ENCODE assay signal across 1 cellular context in genomic region chr7:5494683-5495561, GRCh38.
TF ChIP-seq lines count a peak whose summit lies in the region.

No MANE protein-coding gene starts in this region.

TF ChIP-seq in GM12878, 131 proteins besides CTCF, POLR2A, EP300 and RAD21 (continued from another document):
- 0 out of 2 replicates have a peak, but pooled peaks have one; percentile 8 for TF ChIP-seq PKNOX1 (IDR thresholded peaks at IDR 0.05)
- TF ChIP-seq MTA3 (IDR thresholded peaks at IDR 0.05; ENCODE audit: borderline replicate concordance, low read length), result no peak
- peak; percentile 76; the same call in 1 of the 2 replicates for TF ChIP-seq EED (IDR thresholded peaks at IDR 0.05; ENCODE audit: low read depth)
- TF ChIP-seq PAX5 (IDR thresholded peaks at IDR 0.05; ENCODE audit: borderline replicate concordance, low read depth, low read length), result peak; percentile 53; the same call in 1 of the 2 replicates
- 0 out of 2 replicates have a peak, but pooled peaks have one; percentile 37 for TF ChIP-seq NKRF (conservative IDR thresholded peaks at IDR 0.05)
- TF ChIP-seq CREB1 (IDR thresholded peaks at IDR 0.05; ENCODE audit: low read depth), result peak; percentile 23; the same call in 1 of the 2 replicates
- peak; percentile 62 for TF ChIP-seq RELA (IDR thresholded peaks at IDR 0.05; ENCODE audit: borderline replicate concordance, partially characterized antibody)
- TF ChIP-seq CEBPB (IDR thresholded peaks at IDR 0.05; ENCODE audit: borderline replicate concordance in 1 of 2, low read depth in 2 of 2, low read length in 2 of 2), result 0 out of 4 replicates have a peak, but pooled peaks of 1 of the 2 experiments have one; percentile 37
- TF ChIP-seq ATF2 (IDR thresholded peaks at IDR 0.05; ENCODE audit: low read length), result no peak
- TF ChIP-seq ELK1 (IDR thresholded peaks at IDR 0.05; ENCODE audit: low read depth, low read length), result no peak
- TF ChIP-seq TCF12 (IDR thresholded peaks at IDR 0.05; ENCODE audit: low read depth, low read length), result no peak
- peak; percentile 71; the same call in 1 of the 2 replicates for TF ChIP-seq MAX (IDR thresholded peaks at IDR 0.05; ENCODE audit: low read depth, low read length)
- TF ChIP-seq CBFB (IDR thresholded peaks at IDR 0.05; ENCODE audit: low read depth), result 0 out of 2 replicates have a peak, but pooled peaks have one; percentile 25
- peak; percentile 50 for TF ChIP-seq SKIL (IDR thresholded peaks at IDR 0.05; ENCODE audit: low read depth, poor library complexity, severe bottlenecking)
- peak; percentile 21; the same call in 1 of the 2 replicates for TF ChIP-seq CHD2 (IDR thresholded peaks at IDR 0.05; ENCODE audit: borderline replicate concordance, low read depth, low read length)
- peak; percentile 78 for TF ChIP-seq DPF2 (IDR thresholded peaks at IDR 0.05)
- TF ChIP-seq MLLT1 (IDR thresholded peaks at IDR 0.05), result 0 out of 2 replicates have a peak, but pooled peaks have one; percentile 20
- peak; percentile 80 for TF ChIP-seq BACH1 (IDR thresholded peaks at IDR 0.05; ENCODE audit: borderline replicate concordance)
- TF ChIP-seq RUNX3 (IDR thresholded peaks at IDR 0.05; ENCODE audit: low read length), result peak; percentile 84
- TF ChIP-seq TCF3 (IDR thresholded peaks at IDR 0.05; ENCODE audit: borderline replicate concordance, insufficient read depth, low read depth, low read length), result 0 out of 2 replicates have a peak, but pooled peaks have one; percentile 12
- TF ChIP-seq IKZF1 (conservative IDR thresholded peaks at IDR 0.05), result peak; percentile 88
- peak; percentile 71 for TF ChIP-seq NR2F1 (conservative IDR thresholded peaks at IDR 0.05)
- TF ChIP-seq YY1 (IDR thresholded peaks at IDR 0.05; ENCODE audit: low read depth, low read length), result peak; percentile 50
- TF ChIP-seq RFX5 (IDR thresholded peaks at IDR 0.05; ENCODE audit: low read depth, low read length), result no peak
- TF ChIP-seq E2F8 (IDR thresholded peaks at IDR 0.05; ENCODE audit: low read depth, partially characterized antibody), result peak; percentile 44
- TF ChIP-seq ZNF384 (IDR thresholded peaks at IDR 0.05; ENCODE audit: borderline replicate concordance, low read depth, low read length), result peak; percentile 66; the same call in 1 of the 2 replicates
- TF ChIP-seq ZZZ3 (IDR thresholded peaks at IDR 0.05; ENCODE audit: control insufficient read depth, insufficient read length, low read depth), result no peak
- TF ChIP-seq LARP7 (IDR thresholded peaks at IDR 0.05), result peak; percentile 61; the same call in 1 of the 2 replicates
- TF ChIP-seq GATAD2B (conservative IDR thresholded peaks at IDR 0.05; ENCODE audit: low read depth), result peak; percentile 89
- TF ChIP-seq IKZF2 (IDR thresholded peaks at IDR 0.05), result peak; percentile 49 to 66; a peak in 2 of 4 replicates
- 0 out of 2 replicates have a peak, but pooled peaks have one; percentile 64 for TF ChIP-seq STAT1 (conservative IDR thresholded peaks at IDR 0.05)
- TF ChIP-seq CREM (IDR thresholded peaks at IDR 0.05; ENCODE audit: low read depth), result peak; percentile 20; the same call in 1 of the 2 replicates
- no peak for TF ChIP-seq ZNF622 (IDR thresholded peaks at IDR 0.05)
- 0 out of 4 replicates have a peak, but pooled peaks of 1 of the 2 experiments have one; percentile 30 for TF ChIP-seq ETV6 (conservative IDR thresholded peaks at IDR 0.05 in 1 of 2, IDR thresholded peaks at IDR 0.05 in 1 of 2; ENCODE audit: borderline replicate concordance in 1 of 2, low read depth in 1 of 2)
- 0 out of 2 replicates have a peak, but pooled peaks have one; percentile 66 for TF ChIP-seq FOXM1 (IDR thresholded peaks at IDR 0.05; ENCODE audit: low read depth, low read length)
- 0 out of 2 replicates have a peak, but pooled peaks have one; percentile 38 for TF ChIP-seq ZNF207 (IDR thresholded peaks at IDR 0.05; ENCODE audit: borderline replicate concordance)
- no peak for TF ChIP-seq PRDM15 (CRISPR knock-in tag; IDR thresholded peaks at IDR 0.05)
- no peak for TF ChIP-seq IRF5 (IDR thresholded peaks at IDR 0.05; ENCODE audit: borderline replicate concordance)
- no peak for TF ChIP-seq ATF3 (IDR thresholded peaks at IDR 0.05; ENCODE audit: borderline replicate concordance, extremely low read depth, low read depth, low read length)
- TF ChIP-seq RB1 (IDR thresholded peaks at IDR 0.05; ENCODE audit: borderline replicate concordance), result peak; percentile 66; the same call in 1 of the 2 replicates
